In genomic region chr7:18241543-18242231, GRCh38 we compare ENCODE assay signal across 17 cellular contexts.
A peak's percentile ranks its signal among the peaks of the same experiment; 100 is the strongest.
DNase-seq lines count a peak whose midpoint lies in the region; ATAC-seq and TF ChIP-seq lines count a peak whose summit lies in the region.
"Had no signal": no experiment of that assay in that cellular context is flagged by ENCODE, and none has a peak within 500 bp of the region (broad histone marks: within the 10 kb centered on the region; RNA-seq: fewer than 3 reads in every experiment).

No MANE protein-coding gene starts in this region.

- in situ Hi-C loops in Panc1 (cut with HindIII; ENCODE audit: low pct_unique_long_range_greater_than_20kb, low sequenced_read_pairs): no loop called here

- CTCF ChIA-PET in Panc1 (lab: Charles Lee): no interaction called here

- H3K4me1 ChIP-seq in Panc1 (ENCODE audit: control insufficient read depth, insufficient read depth, low read length): no peaks in the 10 kb centered on the region

- ATAC-seq in GM19452 (IDR thresholded peaks at IDR 0.05; ENCODE audit: unreplicated experiment) (peak; percentile 96), HG03108 (IDR thresholded peaks at IDR 0.05; ENCODE audit: unreplicated experiment) (peak; percentile 65), Panc1 (no peak)
- ATAC-seq: left colon had no signal

- TF ChIP-seq CTCF in Panc1 (IDR thresholded peaks at IDR 0.05) (peak; percentile 21; the same call in 1 of the 2 replicates), dorsolateral prefrontal cortex (IDR thresholded peaks at IDR 0.05 in 54 of 56, conservative IDR thresholded peaks at IDR 0.05 in 2 of 56; ENCODE audit: low read depth in 1 of 56, partially characterized antibody in 56 of 56) (no peak)

- BruUV-seq in Panc1 (replicated peaks; lab: Mats Ljungman, UMichigan): no TSS peak

- H3K9me3 ChIP-seq in Panc1 (ENCODE audit: control insufficient read depth, insufficient read depth, low read depth, low read length): 0 out of 2 replicates have a peak, but pooled peaks cover 7% of the 10 kb centered on the region

- H3K27me3 ChIP-seq in Panc1 (ENCODE audit: control insufficient read depth, insufficient read depth, low read length) (no peaks in the 10 kb centered on the region), dorsolateral prefrontal cortex (no peaks in the 10 kb centered on the region)

- intact Hi-C loops in Panc1 (cut with micrococcal nuclease; ENCODE audit: unreplicated experiment) (no loop called here), dorsolateral prefrontal cortex (cut with DNase I) (no loop called here)

- H3K27ac ChIP-seq in Panc1 (ENCODE audit: low read length): no peak overlapping the region
- H3K27ac ChIP-seq in dorsolateral prefrontal cortex: no peak overlapping the region

- no peaks in the 10 kb centered on the region for H3K36me3 ChIP-seq in Panc1 (ENCODE audit: control insufficient read depth, insufficient read depth, low read length)

- H3K4me3 ChIP-seq in Panc1 (ENCODE audit: low read depth in 2 of 2, low read length in 2 of 2) (no peak overlapping the region), dorsolateral prefrontal cortex (no peak overlapping the region)

- DNase-seq in Daoy (ENCODE audit: low read depth) (peak; percentile 33), Panc1 (ENCODE audit: low read depth, low spot score) (no peak), mucosa of gallbladder (ENCODE audit: low spot score) (no peak), dorsolateral prefrontal cortex (no peak), RKO (ENCODE audit: low spot score) (no peak), UCSD-AML1 (lab: John Stamatoyannopoulos, UW; ENCODE audit: unreplicated experiment) (no peak)
- DNase-seq: activated CD4-positive, alpha-beta memory T cell treated with anti-CD3 and anti-CD28 coated beads for 36 hours; activated naive CD4-positive, alpha-beta T cell treated with Interleukin-2 at 50 U/mL for 16 hours; DMS79; glutamatergic neuron; left colon; NCI-H1417; NCI-H510A; stimulated activated CD4-positive, alpha-beta T cell treated with anti-CD3 and anti-CD28 coated beads, Interleukin-4, amount 100 ng/mL, for 1 hour; stimulated activated naive CD4-positive, alpha-beta T cell had no signal

- POLR2A ChIA-PET in Panc1 (lab: Charles Lee): no interaction called here
